25 cellular contexts compared by ENCODE assay signal in the genomic region with DNA sequence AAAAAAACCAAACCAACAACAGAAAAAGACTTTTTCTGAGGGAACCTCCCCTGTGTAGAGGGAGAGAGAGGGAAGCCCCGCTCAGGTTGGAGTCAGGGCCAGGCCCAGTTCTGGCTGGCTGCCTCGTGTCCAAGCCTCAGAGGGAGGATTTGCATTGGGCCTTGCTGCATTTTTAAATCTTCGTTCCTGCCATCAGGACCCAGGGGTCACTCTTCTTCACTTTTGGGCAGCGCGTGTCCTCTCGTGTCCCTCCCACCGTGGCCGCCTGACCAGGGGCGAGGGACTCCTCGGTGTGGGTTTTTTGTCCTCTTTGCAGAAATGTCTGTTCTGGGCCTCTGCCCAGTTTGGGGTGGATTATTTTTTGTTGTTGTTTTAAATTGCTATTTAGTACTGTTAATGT. TPM values are rescaled to one million over a fixed set of nuclear protein-coding genes. Genes with fewer than 3 reads are reported as not detected.
"Had no signal": no experiment of that assay in that cellular context is flagged by ENCODE, and none has a peak within 500 bp of the region (broad histone marks: within the 10 kb centered on the region; RNA-seq: fewer than 3 reads in every experiment).

No MANE protein-coding gene starts in this region.

- H3K36me3 ChIP-seq: ascending aorta, breast epithelium, prostate gland, right atrium auricular region, tibial artery, uterus had no signal

- H3K9me3 ChIP-seq: ascending aorta, breast epithelium, prostate gland, right atrium auricular region, tibial artery, uterus had no signal

- H3K27me3 ChIP-seq: ascending aorta, breast epithelium, right atrium auricular region had no signal

- H3K9me3 Mint-ChIP-seq: activated CD4-positive, alpha-beta T cell treated with anti-CD3 and anti-CD28 coated beads, Interleukin-2, amount 10 ng/mL, durations not matched to agents 7 days and 5 days had no signal

- H3K27ac Mint-ChIP-seq: activated CD4-positive, alpha-beta T cell treated with anti-CD3 and anti-CD28 coated beads, Interleukin-2, amount 10 ng/mL, durations not matched to agents 7 days and 5 days; activated CD8-positive, alpha-beta T cell treated with anti-CD3 and anti-CD28 coated beads, Interleukin-2, amount 10 ng/mL, durations not matched to agents 7 days and 5 days; nephron had no signal

- DNase-seq: activated CD4-positive, alpha-beta T cell treated with anti-CD3 and anti-CD28 coated beads, Interleukin-2, amount 10 ng/mL, durations not matched to agents 7 days and 5 days; activated CD8-positive, alpha-beta T cell treated with anti-CD3 and anti-CD28 coated beads, Interleukin-2, amount 10 ng/mL, durations not matched to agents 7 days and 5 days; activated effector memory CD4-positive, alpha-beta T cell treated with Interleukin-2 at 50 U/mL for 16 hours; activated naive CD4-positive, alpha-beta T cell treated with anti-CD3 and anti-CD28 coated beads, Interleukin-2, amount 50 U/mL, for 16 hours; activated T-cell treated with anti-CD3 and anti-CD28 coated beads, Interleukin-2, amount 50 U/mL, for 48 hours; cortex of kidney; erythroblast; foreskin melanocyte; stimulated activated CD4-positive, alpha-beta T cell treated with anti-CD3 and anti-CD28 coated beads, Interleukin-12 subunit alpha, Interleukin-12 subunit beta, amount 100 ng/mL, for 4 hours; stimulated activated CD4-positive, alpha-beta T cell treated with anti-CD3 and anti-CD28 coated beads, Interleukin-1b, Interleukin-23, amount 100 ng/mL, for 48 hours; stimulated activated CD8-positive, alpha-beta memory T cell treated with anti-CD3 and anti-CD28 coated beads, Interleukin-4, amount 100 ng/mL, for 48 hours; stimulated activated naive CD4-positive, alpha-beta T cell; T1000; tibial artery; uterus had no signal

- H3K4me3 ChIP-seq: ascending aorta, lung, right atrium auricular region, tibial artery, uterus had no signal

- H3K27ac ChIP-seq: ascending aorta, breast epithelium, right atrium auricular region, tibial artery, uterus had no signal

- H3K4me3 Mint-ChIP-seq: activated CD4-positive, alpha-beta T cell treated with anti-CD3 and anti-CD28 coated beads, Interleukin-2, amount 10 ng/mL, durations not matched to agents 7 days and 5 days; activated CD8-positive, alpha-beta T cell treated with anti-CD3 and anti-CD28 coated beads, Interleukin-2, amount 10 ng/mL, durations not matched to agents 7 days and 5 days had no signal

- H3K4me1 ChIP-seq: ascending aorta, prostate gland, right atrium auricular region, uterus had no signal

RNA-seq across cellular contexts. Expression of gene LRRC74B, which starts 57.9 kb away (rescaled TPM):
- total RNA-seq: activated CD4-positive, alpha-beta T cell treated with anti-CD3 and anti-CD28 coated beads, Interleukin-2, amount 10 ng/mL, durations not matched to agents 7 days and 5 days; activated CD8-positive, alpha-beta T cell treated with anti-CD3 and anti-CD28 coated beads, Interleukin-2, amount 10 ng/mL, durations not matched to agents 7 days and 5 days; breast epithelium; left lobe of liver; omental fat pad; right atrium auricular region had no signal
- polyA plus RNA-seq: adipose tissue, keratinocyte had no signal
